Comparison of ENCODE assay signal across 18 cellular contexts in genomic region chr12:20370841-20371240, GRCh38. TPM values are rescaled to one million over a fixed set of nuclear protein-coding genes. Genes with fewer than 3 reads are reported as not detected.
DNase-seq lines count a peak whose midpoint lies in the region; ATAC-seq, FAIRE-seq and TF ChIP-seq lines count a peak whose summit lies in the region.
"Had no signal": no experiment of that assay in that cellular context is flagged by ENCODE, and none has a peak within 500 bp of the region (broad histone marks: within the 10 kb centered on the region; RNA-seq: fewer than 3 reads in every experiment).

No MANE protein-coding gene starts in this region.

- no peaks in the 10 kb centered on the region for H3K36me3 ChIP-seq in SJCRH30
- no peaks in the 10 kb centered on the region for H3K36me3 ChIP-seq in H1 (ENCODE audit: control insufficient read depth in 2 of 4, insufficient read depth in 4 of 4, low read length in 3 of 4)
- H3K36me3 ChIP-seq in muscle layer of duodenum (ENCODE audit: control insufficient read depth in 1 of 2, insufficient read depth in 2 of 2, low read length in 2 of 2): no peaks in the 10 kb centered on the region
- no peaks in the 10 kb centered on the region for H3K36me3 ChIP-seq in tibial artery

- H3K4me2 ChIP-seq in H1 (ENCODE audit: insufficient read depth in 1 of 2, low read depth in 2 of 2, low read length in 2 of 2): peak overlapping the region; percentile 96
- H3K4me2 ChIP-seq: KMS-11 had no signal

- H2AFZ ChIP-seq in H1 (ENCODE audit: low read length): no peak overlapping the region

- H2AK5ac ChIP-seq in H1 (ENCODE audit: low read depth, low read length): no peak overlapping the region

- H3K79me1 ChIP-seq in H1 (ENCODE audit: low read depth, low read length): no peaks in the 10 kb centered on the region

- no peak overlapping the region for H2BK15ac ChIP-seq in H1 (ENCODE audit: low read length)

- WGBS in H1 (ENCODE audit: extremely low coverage in 1 of 2, insufficient coverage in 1 of 2, insufficient read length in 1 of 2, insufficient replicate concordance in 2 of 2, low coverage in 1 of 2, low lambda C conversion rate in 2 of 2, missing lambda C conversion rate in 1 of 2), 2 experiments: 29% methylated on average over 3 of the region's 3 CpGs; no CpG with 5 or more reads in 1 of the 2 experiments

- no peak overlapping the region for H3K56ac ChIP-seq in H1 (replicated peaks; ENCODE audit: insufficient read length, low read depth, low read length)

- no peak overlapping the region for H2BK12ac ChIP-seq in H1 (ENCODE audit: low read depth, low read length)

- no peak overlapping the region for H3K9ac ChIP-seq in H1 (replicated peaks in 1 of 4; ENCODE audit: extremely low read depth in 1 of 4, low read depth in 3 of 4, low read length in 3 of 4)
- H3K9ac ChIP-seq: KMS-11 had no signal

- H3K9me3 ChIP-seq in SJCRH30 (replicated peaks): no peaks in the 10 kb centered on the region
- no peaks in the 10 kb centered on the region for H3K9me3 ChIP-seq in H1 (ENCODE audit: insufficient read depth in 2 of 2, low read depth in 1 of 2, low read length in 1 of 2)
- H3K9me3 ChIP-seq in muscle layer of duodenum (ENCODE audit: control insufficient read depth in 1 of 2, low read length in 2 of 2): no peaks in the 10 kb centered on the region
- no peaks in the 10 kb centered on the region for H3K9me3 ChIP-seq in tibial artery

- no peak overlapping the region for H2BK5ac ChIP-seq in H1 (ENCODE audit: low read depth, low read length)

- H2BK20ac ChIP-seq in H1 (ENCODE audit: low read length): no peak overlapping the region

- H3K18ac ChIP-seq in H1 (ENCODE audit: extremely low read depth, low read length): no peak overlapping the region

- no peak overlapping the region for H3K23ac ChIP-seq in H1 (ENCODE audit: insufficient read length)

- no peaks in the 10 kb centered on the region for H3K79me2 ChIP-seq in H1 (ENCODE audit: control insufficient read depth in 1 of 2, insufficient read depth in 2 of 2, low read length in 2 of 2)

- DNase-seq in SJCRH30 (no peak), H1 (ENCODE audit: low read depth in 1 of 2, low spot score in 2 of 2) (no peak), tibial artery (no peak)
- no peak for DNase-seq in activated naive CD4-positive, alpha-beta T cell (lab: John Stamatoyannopoulos, UW)
- DNase-seq: activated CD4-positive, alpha-beta T cell treated with anti-CD3 and anti-CD28 coated beads, Interleukin-2, amount 10 ng/mL, durations not matched to agents 7 days and 5 days; CD8-positive, alpha-beta T cell; NCI-H187; NCI-H526; RPMI8226; stimulated activated CD4-positive, alpha-beta T cell treated with anti-CD3 and anti-CD28 coated beads, Interleukin-4, amount 100 ng/mL, for 1 hour; T-helper 2 cell had no signal

- H3K4me3 ChIP-seq in SJCRH30: peak overlapping the region; percentile 70
- H3K4me3 ChIP-seq in H1 (ENCODE audit: extremely low read depth in 1 of 4, insufficient read depth in 2 of 4, low read depth in 3 of 4, low read length in 4 of 4): peak overlapping the region in 1 of 4 experiments; percentile 77; a peak in 2 of 8 replicates
- H3K4me3 ChIP-seq in muscle layer of duodenum (ENCODE audit: low read depth in 1 of 2, low read length in 2 of 2): peak overlapping the region; percentile 49 to 87
- H3K4me3 ChIP-seq in tibial artery: peak overlapping the region; percentile 71 to 89

- no peak for ATAC-seq in HG02763 (IDR thresholded peaks at IDR 0.05; ENCODE audit: unreplicated experiment)
- ATAC-seq in GM21786 (IDR thresholded peaks at IDR 0.05; ENCODE audit: unreplicated experiment): no peak
- ATAC-seq: activated T-helper 17 cell treated with anti-CD3 and anti-CD28 coated beads, Interleukin-2, amount 50 U/mL, for 72 hours; CD8-positive, alpha-beta T cell; stimulated activated memory B cell treated with anti-CD40 and anti-IgM and Interleukin-4, amounts not matched to agents 10 μg/mL and 1 μg/mL and 100 μg/mL, for 72 hours had no signal

- no peaks in the 10 kb centered on the region for H4K20me1 ChIP-seq in H1 (replicated peaks in 1 of 2; ENCODE audit: control insufficient read depth in 1 of 2, insufficient read depth in 2 of 2, low read length in 2 of 2)

- TF ChIP-seq CTCF in H1 (IDR thresholded peaks at IDR 0.05; ENCODE audit: control extremely low read depth in 1 of 3, insufficient read depth in 1 of 3, low read depth in 1 of 3, low read length in 3 of 3) (no peak), tibial artery (IDR thresholded peaks at IDR 0.05) (no peak)

- intact Hi-C loops in tibial artery (cut with DNase I; ENCODE audit: low total_unique reads): loop anchor here (10.0 kb wide), 1 partner anchor 234 kb away; no protein-coding TSS in a partner anchor

- FAIRE-seq in H1 (lab: Jason Lieb, UNC): no peak
- FAIRE-seq: endometrium had no signal

- CTCF ChIA-PET in H1 (lab: Charles Lee; ENCODE audit: partially characterized antibody): interaction anchor here (0.5 kb wide), 1 partner anchor 1077 kb away, joined by 4 read pairs; no protein-coding TSS in a partner anchor

- H2BK120ac ChIP-seq in H1 (replicated peaks; ENCODE audit: low read depth, low read length): no peak overlapping the region

- peaks cover 15% of the 10 kb centered on the region; the same call in 1 of the 2 replicates for H3K23me2 ChIP-seq in H1 (ENCODE audit: low read depth, low read length)

- H3K27ac ChIP-seq in SJCRH30 (no peak overlapping the region), H1 (ENCODE audit: low read depth, low read length) (no peak overlapping the region), muscle layer of duodenum (ENCODE audit: low read length) (peak overlapping the region; percentile 27), tibial artery (peak overlapping the region; percentile 90 to 91)
- H3K27ac ChIP-seq: KMS-11 had no signal

- TF ChIP-seq RAD21 in H1 (IDR thresholded peaks at IDR 0.05 in 1 of 2, conservative IDR thresholded peaks at IDR 0.05 in 1 of 2; ENCODE audit: low read depth in 2 of 2, low read length in 2 of 2): no peak

- H3K4ac ChIP-seq in H1 (replicated peaks; ENCODE audit: insufficient read length, low read depth, low read length): no peak overlapping the region

- POLR2A ChIA-PET in H1 (lab: Charles Lee; ENCODE audit: partially characterized antibody): no interaction called here

- H3K14ac ChIP-seq in H1 (ENCODE audit: insufficient read length): no peak overlapping the region

- TF ChIP-seq POLR2A in H1 (IDR thresholded peaks at IDR 0.05; ENCODE audit: control extremely low read depth in 1 of 2, low read depth in 2 of 2, low read length in 2 of 2): no peak

- H3K27me3 ChIP-seq in SJCRH30 (no peaks in the 10 kb centered on the region), H1 (replicated peaks in 1 of 4; ENCODE audit: control insufficient read depth in 3 of 4, extremely low read depth in 1 of 4, insufficient read depth in 3 of 4, low read length in 3 of 4) (no peaks in the 10 kb centered on the region), muscle layer of duodenum (ENCODE audit: low read depth, low read length) (no peaks in the 10 kb centered on the region), tibial artery (no peaks in the 10 kb centered on the region)

- no peak overlapping the region for H4K8ac ChIP-seq in H1 (ENCODE audit: extremely low read depth, insufficient read depth, low read length)

- H3K4me1 ChIP-seq in SJCRH30 (no peaks in the 10 kb centered on the region), H1 (replicated peaks in 1 of 4; ENCODE audit: control insufficient read depth in 3 of 4, insufficient read depth in 4 of 4, low read length in 3 of 4) (peaks cover 0 to 6% (median 2%) of the 10 kb centered on the region in 4 experiments; a peak in 2 of 7 replicates), muscle layer of duodenum (ENCODE audit: control insufficient read depth in 1 of 2, insufficient read depth in 2 of 2, low read length in 2 of 2) (peaks cover 0 to 15% of the 10 kb centered on the region in 2 donors), tibial artery (peaks cover 0 to 23% (median 8%) of the 10 kb centered on the region in 4 donors)

- H4K91ac ChIP-seq in H1 (replicated peaks; ENCODE audit: insufficient read length, low read length): no peak overlapping the region

- no peak for TF ChIP-seq EP300 in H1 (IDR thresholded peaks at IDR 0.05; ENCODE audit: borderline replicate concordance in 1 of 2, low read depth in 2 of 2, low read length in 2 of 2)

- no peak overlapping the region for H4K5ac ChIP-seq in H1 (ENCODE audit: insufficient read length, low read depth, low read length)

TF ChIP-seq in H1, 55 proteins besides CTCF, POLR2A, EP300 and RAD21 (continues in another document):
- TF ChIP-seq CHD1 (IDR thresholded peaks at IDR 0.05; ENCODE audit: low read depth, low read length) (no peak), POU5F1 (IDR thresholded peaks at IDR 0.05; ENCODE audit: low read depth, low read length) (no peak), CTBP2 (IDR thresholded peaks at IDR 0.05; ENCODE audit: borderline replicate concordance, insufficient read depth, insufficient read length, low read length) (no peak), RFX5 (IDR thresholded peaks at IDR 0.05; ENCODE audit: borderline replicate concordance, low read depth, low read length) (no peak), CBX5 (IDR thresholded peaks at IDR 0.05; ENCODE audit: low read depth, low read length) (no peak), TAF7 (optimal IDR thresholded peaks at IDR 0.05; ENCODE audit: borderline replicate concordance, low read depth, low read length) (no peak), BCL11A (IDR thresholded peaks at IDR 0.05; ENCODE audit: low read depth in 2 of 2, low read length in 2 of 2) (no peak)

RNA-seq across cellular contexts. Expression of gene PDE3A, which starts 2.5 kb away (rescaled TPM):
- total RNA-seq in SJCRH30 (2014; rRNA removed; shearing (Covaris generic)): 3.5 and 4.0 TPM in 2 replicates
- total RNA-seq in H1 (2021; fragmentation: NEBNext Ultra II Directional; extraction: Animal tissue kit (Norgen Biotek cat#: 25700)): 3.3 and 3.4 TPM in 2 replicates
- polyA plus RNA-seq in H1 (2011; rRNA removed): 0.91 and 1.4 TPM in 2 replicates
- polyA plus RNA-seq in H1 (2011; cell fraction: cytosol; rRNA removed): 1.4 TPM
- 1.3 TPM for polyA plus RNA-seq in H1 (2011; cell fraction: nucleus; rRNA removed)
- 1.4 to 2.6 TPM (median 1.7 TPM) in 4 replicates for polyA plus RNA-seq in H1 (2012, experiment 1 of 2)
- 0.10 TPM for polyA plus RNA-seq in H1 (2012, experiment 2 of 2)
- polyA plus RNA-seq in H1 (2013, experiment 1 of 2): 1.7 TPM
- polyA plus RNA-seq in H1 (2013, experiment 2 of 2): 1.7 TPM
- polyA minus RNA-seq in H1 (2011; rRNA and poly(A)+ RNA removed): 8.4 and 11.5 TPM in 2 replicates
- polyA minus RNA-seq in H1 (2011; cell fraction: cytosol; rRNA and poly(A)+ RNA removed): 5.0 TPM
- polyA minus RNA-seq in H1 (2011; cell fraction: nucleus; rRNA and poly(A)+ RNA removed): 9.2 TPM
- total RNA-seq: activated CD4-positive, alpha-beta T cell treated with anti-CD3 and anti-CD28 coated beads, Interleukin-2, amount 10 ng/mL, durations not matched to agents 7 days and 5 days; activated T-helper 17 cell treated with anti-CD3 and anti-CD28 coated beads, Interleukin-2, amount 50 U/mL, for 72 hours; CD8-positive, alpha-beta T cell had no signal

Comparison
In these comparisons a context has a peak if more than half of its experiments do, and no peak if none do; other contexts are left out.
1. H3K27ac ChIP-seq: peak in muscle layer of duodenum (single experiment) and tibial artery (2 of 2); none in SJCRH30 (single experiment) and H1 (single experiment).